Comparison of ENCODE assay signal across 8 cellular contexts in genomic region chr3:128698211-128699011, GRCh38. TPM values are rescaled to one million over a fixed set of nuclear protein-coding genes. Genes with fewer than 3 reads are reported as not detected.
DNase-seq lines count a peak whose midpoint lies in the region; ATAC-seq and TF ChIP-seq lines count a peak whose summit lies in the region.

No MANE protein-coding gene starts in this region.

- peak overlapping the region in 3 of 7 donors; percentile 64 to 78 (median 64) for H3K27ac Mint-ChIP-seq in CD4-positive, alpha-beta memory T cell
- H3K27ac Mint-ChIP-seq in nephron progenitor cell: no peak overlapping the region

- CTCF ChIA-PET in CD4-positive, alpha-beta memory T cell (lab: Charles Lee; ENCODE audit: partially characterized antibody): interaction anchor here (1.2 to 1.4 kb wide), 3 partner anchors 9 to 148 kb away, joined by 3 to 4 read pairs (median 3); no protein-coding TSS in a partner anchor

- ATAC-seq in HG02798 (IDR thresholded peaks at IDR 0.05; ENCODE audit: poor library complexity, unreplicated experiment) (no peak), HG03457 (IDR thresholded peaks at IDR 0.05; ENCODE audit: unreplicated experiment) (no peak)

- H3K36me3 Mint-ChIP-seq in CD4-positive, alpha-beta memory T cell: no peaks in the 10 kb centered on the region
- no peaks in the 10 kb centered on the region for H3K36me3 Mint-ChIP-seq in nephron progenitor cell (ENCODE audit: low read depth)

- POLR2A ChIA-PET in CD4-positive, alpha-beta memory T cell (lab: Charles Lee; ENCODE audit: partially characterized antibody): interaction anchor here (1.1 kb wide), 1 partner anchor 18 kb away, joined by 3 read pairs; no protein-coding TSS in a partner anchor

- peak in 2 of 5 donors; percentile 14 to 21 for DNase-seq in CD4-positive, alpha-beta memory T cell
- DNase-seq in MG63 (peak; percentile 32), glomerular visceral epithelial cell (ENCODE audit: extremely low spot score) (peak; percentile 18), nephron progenitor cell (peak; percentile 54), NCI-H2081 (lab: John Stamatoyannopoulos, UW) (no peak)
- DNase-seq in activated naive CD4-positive, alpha-beta T cell treated with anti-CD3 and anti-CD28 coated beads, Interleukin-2, amount 50 U/mL, for 16 hours: peak; percentile 31

- no peak overlapping the region for H3K27ac ChIP-seq in CD4-positive, alpha-beta memory T cell (ENCODE audit: low read depth, low read length)

- no peaks in the 10 kb centered on the region for H3K27me3 Mint-ChIP-seq in CD4-positive, alpha-beta memory T cell
- peaks cover 8% of the 10 kb centered on the region for H3K27me3 Mint-ChIP-seq in nephron progenitor cell (ENCODE audit: low read depth, poor library complexity)

- no peaks in the 10 kb centered on the region for H3K9me3 ChIP-seq in CD4-positive, alpha-beta memory T cell (ENCODE audit: control insufficient read depth in 1 of 2, low read length in 2 of 2)
- H3K9me3 ChIP-seq in MG63: no peaks in the 10 kb centered on the region

- peaks cover 0 to 1% (median 0%) of the 10 kb centered on the region in 4 donors for H3K4me1 Mint-ChIP-seq in CD4-positive, alpha-beta memory T cell
- H3K4me1 Mint-ChIP-seq in nephron progenitor cell: peaks cover 25% of the 10 kb centered on the region

- TF ChIP-seq CTCF in nephron progenitor cell (IDR thresholded peaks at IDR 0.05): no peak

- no peaks in the 10 kb centered on the region for H3K9me3 Mint-ChIP-seq in CD4-positive, alpha-beta memory T cell
- H3K9me3 Mint-ChIP-seq in nephron progenitor cell: no peaks in the 10 kb centered on the region

- H3K4me3 Mint-ChIP-seq in CD4-positive, alpha-beta memory T cell: peak overlapping the region; percentile 61 to 82 (median 79)
- H3K4me3 Mint-ChIP-seq in nephron progenitor cell: peak overlapping the region; percentile 76

- no peaks in the 10 kb centered on the region for H3K4me1 ChIP-seq in CD4-positive, alpha-beta memory T cell (ENCODE audit: insufficient read depth, low read length)

- H3K36me3 ChIP-seq in CD4-positive, alpha-beta memory T cell (ENCODE audit: insufficient read depth, low read length): no peaks in the 10 kb centered on the region
- H3K36me3 ChIP-seq in MG63: no peaks in the 10 kb centered on the region

- intact Hi-C loops in CD4-positive, alpha-beta memory T cell (cut with micrococcal nuclease): loop anchor here (2.0 kb wide), 1 partner anchor 18 kb away; no protein-coding TSS in a partner anchor

- H3K4me3 ChIP-seq in CD4-positive, alpha-beta memory T cell (ENCODE audit: low read length in 2 of 2): peak overlapping the region in 1 of 2 donors; percentile 35
- H3K4me3 ChIP-seq in MG63: peak overlapping the region; percentile 36

- no peaks in the 10 kb centered on the region for H3K27me3 ChIP-seq in CD4-positive, alpha-beta memory T cell (ENCODE audit: insufficient read depth, low read length)
- no peaks in the 10 kb centered on the region for H3K27me3 ChIP-seq in MG63

RNA-seq across cellular contexts. Expression of gene RAB7A, which starts 27.6 kb away (rescaled TPM):
- total RNA-seq in CD4-positive, alpha-beta memory T cell: 100 to 1,000 TPM; 141 to 152 TPM
- 100 to 1,000 TPM; 185 to 269 TPM for polyA plus RNA-seq in CD4-positive, alpha-beta memory T cell
- total RNA-seq in MG63 (2014; rRNA removed; shearing (Covaris generic); ENCODE audit: low replicate concordance): 156 and 165 TPM in 2 replicates

RNA-seq across cellular contexts. Expression of gene RPN1, which starts 47.8 kb away (rescaled TPM):
- total RNA-seq in CD4-positive, alpha-beta memory T cell: 100 to 1,000 TPM; 121 to 127 TPM
- polyA plus RNA-seq in CD4-positive, alpha-beta memory T cell: 100 to 1,000 TPM; 249 to 320 TPM
- 515 and 599 TPM in 2 replicates for total RNA-seq in MG63 (2014; rRNA removed; shearing (Covaris generic); ENCODE audit: low replicate concordance)

Comparison
In these comparisons a context has a peak if more than half of its experiments do, and no peak if none do; other contexts are left out.
1. DNase-seq: peak in MG63 (single experiment), activated naive CD4-positive, alpha-beta T cell treated with anti-CD3 and anti-CD28 coated beads, Interleukin-2, amount 50 U/mL, for 16 hours (single experiment), glomerular visceral epithelial cell (single experiment) and nephron progenitor cell (single experiment); none in NCI-H2081 (0 of 2).